Comparison of ENCODE assay signal across 10 cellular contexts in genomic region chr14:85471744-85472143, GRCh38. TPM values are rescaled to one million over a fixed set of nuclear protein-coding genes. Genes with fewer than 3 reads are reported as not detected.
DNase-seq lines count a peak whose midpoint lies in the region; ATAC-seq and TF ChIP-seq lines count a peak whose summit lies in the region.
"Had no signal": no experiment of that assay in that cellular context is flagged by ENCODE, and none has a peak within 500 bp of the region (broad histone marks: within the 10 kb centered on the region; RNA-seq: fewer than 3 reads in every experiment).

No MANE protein-coding gene starts in this region.

- H3K36me3 Mint-ChIP-seq in activated naive CD4-positive, alpha-beta T cell treated with anti-CD3 and anti-CD28 coated beads, Interleukin-2, amount 10 ng/mL, durations not matched to agents 7 days and 5 days: no peaks in the 10 kb centered on the region
- H3K36me3 Mint-ChIP-seq in natural killer cell treated with Interleukin-12 subunit alpha and Interleukin-12 subunit beta and Interleukin-15 and Interleukin-18, amount 100 ng/mL, for 72 hours: no peaks in the 10 kb centered on the region

- H3K27ac Mint-ChIP-seq in activated naive CD4-positive, alpha-beta T cell treated with anti-CD3 and anti-CD28 coated beads, Interleukin-2, amount 10 ng/mL, durations not matched to agents 7 days and 5 days: no peak overlapping the region
- peak overlapping the region in 1 of 2 donors; percentile 67 for H3K27ac Mint-ChIP-seq in natural killer cell treated with Interleukin-12 subunit alpha and Interleukin-12 subunit beta and Interleukin-15 and Interleukin-18, amount 100 ng/mL, for 72 hours
- H3K27ac Mint-ChIP-seq: effector memory CD8-positive, alpha-beta T cell; GM23338 had no signal

- in situ Hi-C loops in astrocyte of the spinal cord (cut with HindIII; ENCODE audit: low sequenced_read_pairs): no loop called here

- H3K27me3 Mint-ChIP-seq in activated naive CD4-positive, alpha-beta T cell treated with anti-CD3 and anti-CD28 coated beads, Interleukin-2, amount 10 ng/mL, durations not matched to agents 7 days and 5 days: no peaks in the 10 kb centered on the region
- no peaks in the 10 kb centered on the region for H3K27me3 Mint-ChIP-seq in natural killer cell treated with Interleukin-12 subunit alpha and Interleukin-12 subunit beta and Interleukin-15 and Interleukin-18, amount 100 ng/mL, for 72 hours
- H3K27me3 Mint-ChIP-seq: effector memory CD8-positive, alpha-beta T cell had no signal

- H3K9me3 ChIP-seq in AG04450 (ENCODE audit: control insufficient read depth, insufficient read depth, low read length): no peaks in the 10 kb centered on the region; the same call in 1 of the 2 replicates

- TF ChIP-seq CTCF in AG04450 (IDR thresholded peaks at IDR 0.05; ENCODE audit: low read depth, low read length) (no peak), astrocyte of the spinal cord (IDR thresholded peaks at IDR 0.05; ENCODE audit: low read depth, low read length) (no peak)

- CTCF ChIA-PET in AG04450 (lab: Charles Lee): no interaction called here
- CTCF ChIA-PET in activated naive CD4-positive, alpha-beta T cell treated with anti-CD3 and anti-CD28 coated beads, Interleukin-2, amount 10 ng/mL, durations not matched to agents 7 days and 5 days (lab: Charles Lee): no interaction called here

- POLR2A ChIA-PET in AG04450 (lab: Yijun Ruan, JAX): interaction anchor here (1.0 kb wide), 1 partner anchor 57 kb away, joined by 3 read pairs; no protein-coding TSS in a partner anchor

- ATAC-seq in natural killer cell treated with Interleukin-12 subunit alpha and Interleukin-12 subunit beta and Interleukin-15 and Interleukin-18, amount 100 ng/mL, for 72 hours: no peak
- ATAC-seq: effector memory CD8-positive, alpha-beta T cell; GM23338 had no signal

- H3K4me3 Mint-ChIP-seq in activated naive CD4-positive, alpha-beta T cell treated with anti-CD3 and anti-CD28 coated beads, Interleukin-2, amount 10 ng/mL, durations not matched to agents 7 days and 5 days: no peak overlapping the region
- no peak overlapping the region for H3K4me3 Mint-ChIP-seq in natural killer cell treated with Interleukin-12 subunit alpha and Interleukin-12 subunit beta and Interleukin-15 and Interleukin-18, amount 100 ng/mL, for 72 hours
- H3K4me3 Mint-ChIP-seq: effector memory CD8-positive, alpha-beta T cell; GM23338 had no signal

- H3K27me3 ChIP-seq in AG04450 (ENCODE audit: control insufficient read depth, insufficient read depth, low read length): no peaks in the 10 kb centered on the region

- no peaks in the 10 kb centered on the region for H3K9me3 Mint-ChIP-seq in activated naive CD4-positive, alpha-beta T cell treated with anti-CD3 and anti-CD28 coated beads, Interleukin-2, amount 10 ng/mL, durations not matched to agents 7 days and 5 days
- H3K9me3 Mint-ChIP-seq in natural killer cell treated with Interleukin-12 subunit alpha and Interleukin-12 subunit beta and Interleukin-15 and Interleukin-18, amount 100 ng/mL, for 72 hours: peaks cover 3% of the 10 kb centered on the region
- H3K9me3 Mint-ChIP-seq: effector memory CD8-positive, alpha-beta T cell; GM23338 had no signal

- DNase-seq in AG04450 (ENCODE audit: low read depth, low spot score): peak; percentile 70
- peak; percentile 93 for DNase-seq in HT1080 (ENCODE audit: low read depth)
- DNase-seq in astrocyte of the spinal cord (ENCODE audit: low read depth, low spot score): peak; percentile 92
- peak; percentile 79 for DNase-seq in left kidney (ENCODE audit: low read depth, low spot score)
- no peak for DNase-seq in NCI-H1092 (lab: John Stamatoyannopoulos, UW)
- no peak for DNase-seq in nucleus accumbens (lab: John Stamatoyannopoulos, UW)
- no peak for DNase-seq in activated naive CD4-positive, alpha-beta T cell treated with anti-CD3 and anti-CD28 coated beads, Interleukin-2, amount 10 ng/mL, durations not matched to agents 7 days and 5 days
- DNase-seq in natural killer cell treated with Interleukin-12 subunit alpha and Interleukin-12 subunit beta and Interleukin-15 and Interleukin-18, amount 100 ng/mL, for 72 hours (ENCODE audit: low spot score): no peak
- DNase-seq: effector memory CD8-positive, alpha-beta T cell had no signal

- H3K4me1 Mint-ChIP-seq in activated naive CD4-positive, alpha-beta T cell treated with anti-CD3 and anti-CD28 coated beads, Interleukin-2, amount 10 ng/mL, durations not matched to agents 7 days and 5 days: no peaks in the 10 kb centered on the region
- no peaks in the 10 kb centered on the region for H3K4me1 Mint-ChIP-seq in natural killer cell treated with Interleukin-12 subunit alpha and Interleukin-12 subunit beta and Interleukin-15 and Interleukin-18, amount 100 ng/mL, for 72 hours (ENCODE audit: low read depth in 2 of 2)
- H3K4me1 Mint-ChIP-seq: GM23338 had no signal

- H3K27ac ChIP-seq in AG04450 (ENCODE audit: low read depth, low read length): no peak overlapping the region

- H3K4me3 ChIP-seq in AG04450 (ENCODE audit: low read depth, low read length) (no peak overlapping the region), astrocyte of the spinal cord (ENCODE audit: low read depth, low read length) (no peak overlapping the region)
- H3K4me3 ChIP-seq: GM23338 had no signal

RNA-seq across cellular contexts. Expression of gene FLRT2, which starts 58.2 kb away (rescaled TPM):
- 17.3 and 20.8 TPM in 2 replicates for polyA plus RNA-seq in AG04450 (2011; rRNA removed)
- 45.7 and 58.6 TPM in 2 replicates for polyA minus RNA-seq in AG04450 (2011; rRNA and poly(A)+ RNA removed)
- 6.7 and 7.2 TPM in 2 replicates for total RNA-seq in HT1080 (2014; rRNA removed; shearing (Covaris generic))
- 0.78 and 0.84 TPM in 2 replicates for polyA plus RNA-seq in HT1080 (2015; cell fraction: cytosol; rRNA removed)
- polyA plus RNA-seq in HT1080 (2015; cell fraction: nucleus; rRNA removed): 8.0 and 9.4 TPM in 2 replicates
- 1 to 10 TPM in 1 of 2 donors, under 1 TPM in 1; 0.25 to 1.5 TPM for total RNA-seq in natural killer cell treated with Interleukin-12 subunit alpha and Interleukin-12 subunit beta and Interleukin-15 and Interleukin-18, amount 100 ng/mL, for 72 hours

Comparison
In these comparisons a context has a peak if more than half of its experiments do, and no peak if none do; other contexts are left out.
1. DNase-seq: peak in AG04450 (single experiment), HT1080 (single experiment), astrocyte of the spinal cord (single experiment) and left kidney (single experiment); none in NCI-H1092 (single experiment), nucleus accumbens (0 of 56), activated naive CD4-positive, alpha-beta T cell treated with anti-CD3 and anti-CD28 coated beads, Interleukin-2, amount 10 ng/mL, durations not matched to agents 7 days and 5 days (single experiment) and natural killer cell treated with Interleukin-12 subunit alpha and Interleukin-12 subunit beta and Interleukin-15 and Interleukin-18, amount 100 ng/mL, for 72 hours (single experiment).